25 cellular contexts compared by ENCODE assay signal in the genomic region with DNA sequence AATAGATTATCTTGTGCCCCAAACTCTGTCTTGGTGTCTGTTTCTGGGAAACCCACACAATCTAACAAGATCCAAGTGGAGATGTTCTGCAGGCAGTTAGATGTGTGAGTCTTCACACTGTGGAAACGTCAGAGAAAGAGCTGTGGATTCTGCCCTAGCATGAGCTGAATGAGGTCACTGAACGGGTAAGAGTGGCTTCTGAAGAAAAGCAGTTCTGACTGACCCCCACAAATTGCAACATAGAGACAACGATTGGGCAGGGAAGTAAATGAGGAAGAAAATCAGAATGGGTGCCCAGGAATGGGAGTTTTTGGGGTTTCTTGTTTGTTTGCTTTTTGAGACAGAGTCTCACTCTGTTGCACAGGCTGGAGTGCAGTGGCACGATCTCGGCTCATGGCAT. TPM values are rescaled to one million over a fixed set of nuclear protein-coding genes. Genes with fewer than 3 reads are reported as not detected.
DNase-seq lines count a peak whose midpoint lies in the region; ATAC-seq, FAIRE-seq and TF ChIP-seq lines count a peak whose summit lies in the region.
"Had no signal": no experiment of that assay in that cellular context is flagged by ENCODE, and none has a peak within 500 bp of the region (broad histone marks: within the 10 kb centered on the region; RNA-seq: fewer than 3 reads in every experiment).

No MANE protein-coding gene starts in this region.

- H3K9ac ChIP-seq in K562 (ENCODE audit: insufficient read depth in 1 of 2, low read depth in 2 of 2, low read length in 2 of 2) = no peak overlapping the region

- BruUV-seq in K562 (replicated peaks; lab: Mats Ljungman, UMichigan) = no TSS peak

- TF ChIP-seq RAD21 in K562 (CRISPR knock-in tag; conservative IDR thresholded peaks at IDR 0.05 in 1 of 2, IDR thresholded peaks at IDR 0.05 in 1 of 2) = no peak

- no peaks in the 10 kb centered on the region for H3K79me2 ChIP-seq in K562 (ENCODE audit: control insufficient read depth, insufficient read depth, low read length)

- no peaks in the 10 kb centered on the region for H4K20me1 ChIP-seq in K562 (replicated peaks; ENCODE audit: control insufficient read depth, insufficient read depth, low read length)

- no peak overlapping the region for H3K27ac ChIP-seq in K562 (ENCODE audit: extremely low read depth, low read depth, low read length)
- H3K27ac ChIP-seq: prostate gland, testis had no signal

- DNase-seq in GF-D8 (lab: John Stamatoyannopoulos, UW) (peak; percentile 44), NOMO-1 (lab: John Stamatoyannopoulos, UW; ENCODE audit: unreplicated experiment in 2 of 2) (peak; percentile 77 to 78), K562 (ENCODE audit: extremely low read depth in 1 of 4, low spot score in 3 of 4) (no peak), nephron progenitor cell (no peak), GM10266 (ENCODE audit: extremely low spot score) (no peak), GM03348 (ENCODE audit: low spot score) (no peak)
- no peak for DNase-seq in activated CD4-positive, alpha-beta T cell treated with anti-CD3 and anti-CD28 coated beads, Interleukin-2, amount 50 U/mL, for 4 hours
- DNase-seq: activated B cell treated with CpG ODN at 0.5 μM for 24 hours; activated CD4-positive, alpha-beta T cell treated with anti-CD3 and anti-CD28 coated beads, Interleukin-2, amount 50 U/mL, for 1 hour; activated CD8-positive, alpha-beta memory T cell treated with anti-CD3 and anti-CD28 coated beads, Interleukin-2, amount 10 ng/mL, durations not matched to agents 7 days and 5 days; activated naive CD4-positive, alpha-beta T cell; activated T-cell treated with anti-CD3 and anti-CD28 coated beads, Interleukin-2, amount 50 U/mL, for 48 hours; CD4-positive, CD25-positive, alpha-beta regulatory T cell; glutamatergic neuron; GOT3; HFFc6; NCI-H2029; NCI-H526; stimulated activated naive CD4-positive, alpha-beta T cell treated with Interleukin-2 at 50 U/mL for 16 hours; testis had no signal

- H3K4me1 Mint-ChIP-seq in nephron progenitor cell = peaks cover 20% of the 10 kb centered on the region
- H3K4me1 Mint-ChIP-seq: brain had no signal

- POLR2A ChIA-PET in K562 (lab: Yijun Ruan, JAX) = interaction anchor here (4.3 kb wide), 1 partner anchor 12 kb away, joined by 18 read pairs; a partner anchor contains a TSS

- H3K27ac Mint-ChIP-seq in nephron progenitor cell = peak overlapping the region; percentile 51
- H3K27ac Mint-ChIP-seq: activated B cell treated with CpG ODN at 0.5 μM for 24 hours; activated CD8-positive, alpha-beta memory T cell treated with anti-CD3 and anti-CD28 coated beads, Interleukin-2, amount 10 ng/mL, durations not matched to agents 7 days and 5 days; CD4-positive, CD25-positive, alpha-beta regulatory T cell; HFFc6 had no signal

- no peak overlapping the region for H2AFZ ChIP-seq in K562 (ENCODE audit: low read depth, low read length)

- H3K27me3 ChIP-seq in K562 (ENCODE audit: control insufficient read depth in 2 of 2, insufficient read depth in 2 of 2, low read length in 2 of 2) = no peaks in the 10 kb centered on the region
- H3K27me3 ChIP-seq: adrenal gland, testis had no signal

- H3K9me3 Mint-ChIP-seq in nephron progenitor cell = no peaks in the 10 kb centered on the region
- H3K9me3 Mint-ChIP-seq: activated B cell treated with CpG ODN at 0.5 μM for 24 hours; brain; CD4-positive, CD25-positive, alpha-beta regulatory T cell; HFFc6 had no signal

- no peak for TF ChIP-seq EP300 in K562 (IDR thresholded peaks at IDR 0.05; ENCODE audit: low read length)

- H3K27me3 Mint-ChIP-seq in nephron progenitor cell (ENCODE audit: low read depth, poor library complexity) = no peaks in the 10 kb centered on the region
- H3K27me3 Mint-ChIP-seq: activated B cell treated with CpG ODN at 0.5 μM for 24 hours; activated CD8-positive, alpha-beta memory T cell treated with anti-CD3 and anti-CD28 coated beads, Interleukin-2, amount 10 ng/mL, durations not matched to agents 7 days and 5 days; CD4-positive, CD25-positive, alpha-beta regulatory T cell had no signal

- no peaks in the 10 kb centered on the region for H3K9me3 ChIP-seq in K562 (replicated peaks; ENCODE audit: control insufficient read depth, insufficient read depth, low read depth, low read length)
- H3K9me3 ChIP-seq: adrenal gland, prostate gland, testis had no signal

- in situ Hi-C loops in K562 (cut with MboI) = no loop called here

- CTCF ChIA-PET in K562 (lab: Yijun Ruan, JAX; ENCODE audit: low intra/inter-chr PET ratio) = no interaction called here

- H3K9me1 ChIP-seq in K562 (ENCODE audit: control insufficient read depth, insufficient read depth, low read length) = no peaks in the 10 kb centered on the region

- no peak overlapping the region for H3K4me2 ChIP-seq in K562 (ENCODE audit: insufficient read depth, low read length)

- TF ChIP-seq CTCF in K562 (IDR thresholded peaks at IDR 0.05 in 2 of 3, conservative IDR thresholded peaks at IDR 0.05 in 1 of 3; ENCODE audit: insufficient read depth in 2 of 3, low read depth in 1 of 3, low read length in 3 of 3) (no peak), nephron progenitor cell (IDR thresholded peaks at IDR 0.05) (no peak), GM10266 (IDR thresholded peaks at IDR 0.05; ENCODE audit: control insufficient read depth, insufficient read depth, low read depth, missing control alignments) (no peak)

- peak; percentile 31; the same call in 1 of the 3 replicates for ATAC-seq in K562

- peaks cover 24% of the 10 kb centered on the region for H3K36me3 Mint-ChIP-seq in nephron progenitor cell (ENCODE audit: low read depth)

- intact Hi-C loops in K562 (cut with micrococcal nuclease) = no loop called here

- no peak for FAIRE-seq in K562 (lab: Jason Lieb, UNC)
- FAIRE-seq: keratinocyte, urothelium cell line had no signal

- no peak for TF ChIP-seq POLR2A in K562 (conservative IDR thresholded peaks at IDR 0.05)

- H3K4me3 Mint-ChIP-seq in nephron progenitor cell = no peak overlapping the region
- H3K4me3 Mint-ChIP-seq: activated B cell treated with CpG ODN at 0.5 μM for 24 hours; activated CD8-positive, alpha-beta memory T cell treated with anti-CD3 and anti-CD28 coated beads, Interleukin-2, amount 10 ng/mL, durations not matched to agents 7 days and 5 days; brain; CD4-positive, CD25-positive, alpha-beta regulatory T cell; HFFc6 had no signal

- H3K36me3 ChIP-seq in K562 (ENCODE audit: control insufficient read depth, insufficient read depth, low read length) = peaks cover 10% of the 10 kb centered on the region; the same call in 1 of the 3 replicates
- H3K36me3 ChIP-seq: prostate gland had no signal

- 26% methylated on average over 3 of the region's 5 CpGs for WGBS in K562 (ENCODE audit: insufficient coverage, low coverage, missing lambda C conversion rate)

- no peaks in the 10 kb centered on the region; a peak in 2 of 5 replicates for H3K4me1 ChIP-seq in K562 (replicated peaks in 1 of 2; ENCODE audit: control insufficient read depth in 2 of 2, insufficient read depth in 2 of 2, low read length in 2 of 2)
- H3K4me1 ChIP-seq: prostate gland, testis had no signal

- no peak overlapping the region for H3K4me3 ChIP-seq in K562
- H3K4me3 ChIP-seq: adrenal gland, prostate gland, testis had no signal

TF ChIP-seq in K562, 482 proteins besides CTCF, POLR2A, EP300 and RAD21 (continues in another document):
- TF ChIP-seq MCM2 (IDR thresholded peaks at IDR 0.05; ENCODE audit: low read depth) = no peak
- no peak for TF ChIP-seq KDM2B (CRISPR knock-in tag; IDR thresholded peaks at IDR 0.05)
- TF ChIP-seq, protein P1, sequence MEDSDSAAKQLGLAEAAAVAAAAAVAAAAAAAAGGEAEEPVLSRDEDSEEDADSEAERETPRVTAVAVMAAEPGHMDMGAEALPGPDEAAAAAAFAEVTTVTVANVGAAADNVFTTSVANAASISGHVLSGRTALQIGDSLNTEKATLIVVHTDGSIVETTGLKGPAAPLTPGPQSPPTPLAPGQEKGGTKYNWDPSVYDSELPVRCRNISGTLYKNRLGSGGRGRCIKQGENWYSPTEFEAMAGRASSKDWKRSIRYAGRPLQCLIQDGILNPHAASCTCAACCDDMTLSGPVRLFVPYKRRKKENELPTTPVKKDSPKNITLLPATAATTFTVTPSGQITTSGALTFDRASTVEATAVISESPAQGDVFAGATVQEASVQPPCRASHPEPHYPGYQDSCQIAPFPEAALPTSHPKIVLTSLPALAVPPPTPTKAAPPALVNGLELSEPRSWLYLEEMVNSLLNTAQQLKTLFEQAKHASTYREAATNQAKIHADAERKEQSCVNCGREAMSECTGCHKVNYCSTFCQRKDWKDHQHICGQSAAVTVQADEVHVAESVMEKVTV (CRISPR knock-in tag; IDR thresholded peaks at IDR 0.05) = no peak
- TF ChIP-seq, protein P2, sequence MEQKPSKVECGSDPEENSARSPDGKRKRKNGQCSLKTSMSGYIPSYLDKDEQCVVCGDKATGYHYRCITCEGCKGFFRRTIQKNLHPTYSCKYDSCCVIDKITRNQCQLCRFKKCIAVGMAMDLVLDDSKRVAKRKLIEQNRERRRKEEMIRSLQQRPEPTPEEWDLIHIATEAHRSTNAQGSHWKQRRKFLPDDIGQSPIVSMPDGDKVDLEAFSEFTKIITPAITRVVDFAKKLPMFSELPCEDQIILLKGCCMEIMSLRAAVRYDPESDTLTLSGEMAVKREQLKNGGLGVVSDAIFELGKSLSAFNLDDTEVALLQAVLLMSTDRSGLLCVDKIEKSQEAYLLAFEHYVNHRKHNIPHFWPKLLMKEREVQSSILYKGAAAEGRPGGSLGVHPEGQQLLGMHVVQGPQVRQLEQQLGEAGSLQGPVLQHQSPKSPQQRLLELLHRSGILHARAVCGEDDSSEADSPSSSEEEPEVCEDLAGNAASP (IDR thresholded peaks at IDR 0.05) = no peak
- no peak for TF ChIP-seq HSF4 (CRISPR knock-in tag; IDR thresholded peaks at IDR 0.05; ENCODE audit: borderline replicate concordance)
- TF ChIP-seq ZFP36 (IDR thresholded peaks at IDR 0.05; ENCODE audit: low read depth, low read length, partially characterized antibody) = no peak

RNA-seq across cellular contexts. Expression of a gene that starts 12.9 kb away (rescaled TPM):
- 189 and 251 TPM in 2 replicates for total RNA-seq in K562 (2011; cell fraction: chromatin; rRNA removed; ENCODE audit: low replicate concordance)
- 470 and 540 TPM in 2 replicates for total RNA-seq in K562 (2011; cell fraction: nucleolus; rRNA removed)
- 645 and 1,259 TPM in 2 replicates for total RNA-seq in K562 (2011; cell fraction: nucleoplasm; rRNA removed)
- 1,954 and 2,610 TPM in 2 replicates for total RNA-seq in K562 (2014; rRNA removed)
- 2,970 and 2,991 TPM in 2 replicates for total RNA-seq in K562 (2014; rRNA removed; fragmentation: Illumina TruSeq; extraction: Trizol)
- total RNA-seq in K562 (2015; rRNA removed; fragmentation: Illumina TruSeq; extraction: Trizol) = 3,128 and 3,349 TPM in 2 replicates
- 2,073 and 2,273 TPM in 2 replicates for total RNA-seq in K562 (2021)
- polyA plus RNA-seq in K562 (2011; rRNA removed) = 2,373 and 2,467 TPM in 2 replicates
- polyA plus RNA-seq in K562 (2011; cell fraction: cytosol; rRNA removed) = 982 and 1,470 TPM in 2 replicates
- polyA plus RNA-seq in K562 (2011; cell fraction: nucleus; rRNA removed) = 1,025 and 1,886 TPM in 2 replicates
- polyA plus RNA-seq in K562 (2012) = 3,284 and 4,946 TPM in 2 replicates
- polyA plus RNA-seq in K562 (2014; fragmentation: Illumina TruSeq; extraction: Trizol) = 2,856 and 3,318 TPM in 2 replicates
- 1,000 to 10,000 TPM; 2,078 to 2,436 TPM for polyA plus RNA-seq in K562 (2014; fragmentation: Nextera tagmentation; extraction: Ambion mirVana)
- polyA plus RNA-seq in K562 (2014; rRNA removed) = 1,938 and 2,430 TPM in 2 replicates
- polyA minus RNA-seq in K562 (2011; rRNA and poly(A)+ RNA removed) = 655 and 700 TPM in 2 replicates
- 685 and 976 TPM in 2 replicates for polyA minus RNA-seq in K562 (2011; cell fraction: cytosol; rRNA and poly(A)+ RNA removed)
- polyA minus RNA-seq in K562 (2011; cell fraction: nucleus; rRNA and poly(A)+ RNA removed) = 201 and 409 TPM in 2 replicates

Comparison
In these comparisons a context has a peak if more than half of its experiments do, and no peak if none do; other contexts are left out.
1. DNase-seq: peak in GF-D8 (single experiment) and NOMO-1 (2 of 2); none in K562 (0 of 4), nephron progenitor cell (single experiment), activated CD4-positive, alpha-beta T cell treated with anti-CD3 and anti-CD28 coated beads, Interleukin-2, amount 50 U/mL, for 4 hours (0 of 2), GM10266 (single experiment) and GM03348 (single experiment).